ENCODE assay signal across 2 cellular contexts in genomic region chr3:99939834-99940233, GRCh38.
TF ChIP-seq lines count a peak whose summit lies in the region.

No MANE protein-coding gene starts in this region.

TF ChIP-seq in IMR-90, 13 proteins besides CTCF, POLR2A, EP300 and RAD21:
- no peak for TF ChIP-seq CHD1 (IDR thresholded peaks at IDR 0.05; ENCODE audit: low read depth, low read length)
- TF ChIP-seq FOS (IDR thresholded peaks at IDR 0.05; ENCODE audit: low read depth, low read length): no peak
- no peak for TF ChIP-seq SMC3 (IDR thresholded peaks at IDR 0.05; ENCODE audit: low read depth, low read length)

TF ChIP-seq in WTC11, 78 proteins besides CTCF, POLR2A, EP300 and RAD21:
- TF ChIP-seq SMAD3 (CRISPR knock-in tag; IDR thresholded peaks at IDR 0.05; ENCODE audit: borderline replicate concordance): no peak
- TF ChIP-seq ZMAT4 (CRISPR knock-in tag; IDR thresholded peaks at IDR 0.05): no peak
- no peak for TF ChIP-seq CBFB (CRISPR knock-in tag; IDR thresholded peaks at IDR 0.05; ENCODE audit: low read depth)
- TF ChIP-seq GABPB1 (CRISPR knock-in tag; IDR thresholded peaks at IDR 0.05): no peak
- no peak for TF ChIP-seq ZNF263 (CRISPR knock-in tag; IDR thresholded peaks at IDR 0.05; ENCODE audit: low read depth)
- no peak for TF ChIP-seq ZSCAN18 (CRISPR knock-in tag; IDR thresholded peaks at IDR 0.05)
- TF ChIP-seq GTF2I (CRISPR knock-in tag; conservative IDR thresholded peaks at IDR 0.05): no peak
- TF ChIP-seq MAX (CRISPR knock-in tag; IDR thresholded peaks at IDR 0.05): no peak
- no peak for TF ChIP-seq ZNF219 (CRISPR knock-in tag; IDR thresholded peaks at IDR 0.05; ENCODE audit: borderline replicate concordance)
- TF ChIP-seq TP53 (CRISPR knock-in tag; IDR thresholded peaks at IDR 0.05): no peak
- no peak for TF ChIP-seq E2F1 (CRISPR knock-in tag; IDR thresholded peaks at IDR 0.05)
- no peak for TF ChIP-seq GRHL2 (CRISPR knock-in tag; IDR thresholded peaks at IDR 0.05; ENCODE audit: insufficient replicate concordance, severe bottlenecking)
- TF ChIP-seq ZNF232 (CRISPR knock-in tag; IDR thresholded peaks at IDR 0.05): no peak
- no peak for TF ChIP-seq TEAD4 (CRISPR knock-in tag; IDR thresholded peaks at IDR 0.05)
- TF ChIP-seq SOX15 (CRISPR knock-in tag; IDR thresholded peaks at IDR 0.05): no peak
- no peak for TF ChIP-seq PRDM15 (CRISPR knock-in tag; IDR thresholded peaks at IDR 0.05)
- TF ChIP-seq HMGXB4 (CRISPR knock-in tag; IDR thresholded peaks at IDR 0.05): no peak
- TF ChIP-seq ESRRA (CRISPR knock-in tag; IDR thresholded peaks at IDR 0.05; ENCODE audit: borderline replicate concordance): no peak
